Comparison of ENCODE assay signal across 10 cellular contexts in genomic region chr5:170315154-170315553, GRCh38. TPM values are rescaled to one million over a fixed set of nuclear protein-coding genes. Genes with fewer than 3 reads are reported as not detected.
DNase-seq lines count a peak whose midpoint lies in the region; ATAC-seq and TF ChIP-seq lines count a peak whose summit lies in the region.
"Had no signal": no experiment of that assay in that cellular context is flagged by ENCODE, and none has a peak within 500 bp of the region (broad histone marks: within the 10 kb centered on the region; RNA-seq: fewer than 3 reads in every experiment).

No MANE protein-coding gene starts in this region.

- no peak overlapping the region for H4K91ac ChIP-seq in H9 (ENCODE audit: insufficient read length, low read depth, low read length)

- H3K9me3 Mint-ChIP-seq in T-cell (no peaks in the 10 kb centered on the region), H9 (no peaks in the 10 kb centered on the region), HFFc6 (no peaks in the 10 kb centered on the region)
- no peaks in the 10 kb centered on the region for H3K9me3 Mint-ChIP-seq in activated CD4-positive, alpha-beta T cell treated with anti-CD3 and anti-CD28 coated beads for 36 hours (ENCODE audit: low read depth)
- H3K9me3 Mint-ChIP-seq: activated naive CD4-positive, alpha-beta T cell treated with anti-CD3 and anti-CD28 coated beads, Interleukin-2, amount 10 ng/mL, durations not matched to agents 7 days and 5 days had no signal

- no peak overlapping the region for H3K23ac ChIP-seq in H9 (ENCODE audit: insufficient read length, low read depth, low read length)

- H3K79me2 ChIP-seq in H9 (ENCODE audit: insufficient read depth, low read length) = no peaks in the 10 kb centered on the region

- H2BK12ac ChIP-seq in H9 (ENCODE audit: insufficient read length, low read depth, low read length) = no peak overlapping the region

- ATAC-seq in T-cell (replicated peaks in 1 of 4) = no peak
- ATAC-seq in activated CD4-positive, alpha-beta T cell treated with anti-CD3 and anti-CD28 coated beads for 36 hours = no peak

- no peaks in the 10 kb centered on the region for H3K27me3 ChIP-seq in H9 (ENCODE audit: insufficient read depth, low read length)

- no peak overlapping the region for H3K14ac ChIP-seq in H9 (ENCODE audit: insufficient read depth, low read length)

- no peaks in the 10 kb centered on the region for H3K4me1 ChIP-seq in H9 (ENCODE audit: insufficient read depth, low read length)

- H4K20me1 ChIP-seq in H9 (ENCODE audit: control insufficient read depth, insufficient read depth, insufficient read length) = no peaks in the 10 kb centered on the region

- H2BK120ac ChIP-seq in H9 (ENCODE audit: low read depth, low read length, poor library complexity, severe bottlenecking) = no peak overlapping the region

- H3K4me1 Mint-ChIP-seq in T-cell (peaks cover 67 to 77% (median 75%) of the 10 kb centered on the region in 3 donors), H9 (peaks cover 24 to 27% of the 10 kb centered on the region in 2 experiments), HFFc6 (ENCODE audit: low read depth) (no peaks in the 10 kb centered on the region)
- peaks cover 71% of the 10 kb centered on the region for H3K4me1 Mint-ChIP-seq in activated CD4-positive, alpha-beta T cell treated with anti-CD3 and anti-CD28 coated beads for 36 hours

- DNase-seq in T-cell (no peak), epithelial cell of esophagus (ENCODE audit: low read depth) (peak; percentile 4), medulla oblongata (ENCODE audit: extremely low spot score) (peak; percentile 96), superior temporal gyrus (ENCODE audit: extremely low spot score) (peak; percentile 96), H9 (no peak), HFFc6 (no peak)
- DNase-seq in activated CD4-positive, alpha-beta T cell treated with anti-CD3 and anti-CD28 coated beads for 36 hours = no peak
- DNase-seq in stimulated activated naive CD4-positive, alpha-beta T cell (lab: John Stamatoyannopoulos, UW) = no peak
- DNase-seq: activated naive CD4-positive, alpha-beta T cell treated with anti-CD3 and anti-CD28 coated beads, Interleukin-2, amount 10 ng/mL, durations not matched to agents 7 days and 5 days had no signal

- H2BK15ac ChIP-seq in H9 (ENCODE audit: low read depth, low read length) = no peak overlapping the region

- H3K27ac ChIP-seq in H9 (ENCODE audit: insufficient read length, low read depth, low read length) = no peak overlapping the region

- H2AK5ac ChIP-seq in H9 (ENCODE audit: insufficient read length, low read length) = no peak overlapping the region

- H3K27ac Mint-ChIP-seq in T-cell = peak overlapping the region; percentile 51 to 76
- no peak overlapping the region for H3K27ac Mint-ChIP-seq in H9
- H3K27ac Mint-ChIP-seq in HFFc6 = no peak overlapping the region
- H3K27ac Mint-ChIP-seq in activated CD4-positive, alpha-beta T cell treated with anti-CD3 and anti-CD28 coated beads for 36 hours = no peak overlapping the region
- H3K27ac Mint-ChIP-seq: activated naive CD4-positive, alpha-beta T cell treated with anti-CD3 and anti-CD28 coated beads, Interleukin-2, amount 10 ng/mL, durations not matched to agents 7 days and 5 days; progenitor cell of endocrine pancreas had no signal

- H4K8ac ChIP-seq in H9 (replicated peaks; ENCODE audit: insufficient read length, low read depth, low read length) = no peak overlapping the region

- intact Hi-C loops in activated CD4-positive, alpha-beta T cell treated with anti-CD3 and anti-CD28 coated beads for 36 hours (cut with DNase I, micrococcal nuclease) = loop anchor here (10.0 kb wide), 2 partner anchors 730 to 1860 kb away; partner anchors contain the start of gene SPDL1 (in 1 of the 2)

- no CpG with 5 or more reads among the region's 5 CpGs for WGBS in H9 (ENCODE audit: extremely low coverage, insufficient read length, low lambda C conversion rate)

- H3K23me2 ChIP-seq in H9 (ENCODE audit: insufficient read length, low read depth, low read length, poor library complexity, severe bottlenecking) = no peaks in the 10 kb centered on the region

- no peak overlapping the region for H3K4me3 Mint-ChIP-seq in T-cell
- no peak overlapping the region for H3K4me3 Mint-ChIP-seq in H9
- H3K4me3 Mint-ChIP-seq in HFFc6 = no peak overlapping the region
- H3K4me3 Mint-ChIP-seq in activated CD4-positive, alpha-beta T cell treated with anti-CD3 and anti-CD28 coated beads for 36 hours = no peak overlapping the region
- H3K4me3 Mint-ChIP-seq: activated naive CD4-positive, alpha-beta T cell treated with anti-CD3 and anti-CD28 coated beads, Interleukin-2, amount 10 ng/mL, durations not matched to agents 7 days and 5 days had no signal

- no peak overlapping the region for H3K4ac ChIP-seq in H9 (ENCODE audit: low read depth, low read length)

- CTCF ChIA-PET in T-cell (lab: Charles Lee) = interaction anchor here in 1 of 2 donors (2.8 kb wide), 1 partner anchor 19 kb away, joined by 14 read pairs; no protein-coding TSS in a partner anchor
- CTCF ChIA-PET in activated CD4-positive, alpha-beta T cell treated with anti-CD3 and anti-CD28 coated beads for 36 hours (lab: Charles Lee) = interaction anchor here (1.0 to 4.5 kb wide), 4 partner anchors 10 to 41 kb away, joined by 3 to 39 read pairs (median 20); no protein-coding TSS in a partner anchor

- no peak overlapping the region for H3K56ac ChIP-seq in H9 (ENCODE audit: insufficient read length, low read depth, low read length)

- H3K18ac ChIP-seq in H9 (ENCODE audit: insufficient read length, low read depth, low read length) = no peak overlapping the region

- no peak overlapping the region for H2BK5ac ChIP-seq in H9 (ENCODE audit: insufficient read length, low read length)

- no peaks in the 10 kb centered on the region for H3K9me3 ChIP-seq in H9 (ENCODE audit: control insufficient read depth, low read depth, low read length)

- H3K27me3 Mint-ChIP-seq in T-cell (no peaks in the 10 kb centered on the region), H9 (ENCODE audit: low read depth) (peaks cover 10% of the 10 kb centered on the region), HFFc6 (ENCODE audit: insufficient read depth) (peaks cover 3% of the 10 kb centered on the region; the same call in 1 of the 2 replicates)
- no peaks in the 10 kb centered on the region for H3K27me3 Mint-ChIP-seq in activated CD4-positive, alpha-beta T cell treated with anti-CD3 and anti-CD28 coated beads for 36 hours

- TF ChIP-seq CTCF in epithelial cell of esophagus (IDR thresholded peaks at IDR 0.05; ENCODE audit: insufficient read depth, low read depth, low read length, missing control alignments) = no peak
- TF ChIP-seq CTCF in H9 (conservative IDR thresholded peaks at IDR 0.05) = no peak
- no peak for TF ChIP-seq CTCF in HFFc6 (IDR thresholded peaks at IDR 0.05)

- no peak overlapping the region for H3K4me3 ChIP-seq in epithelial cell of esophagus (ENCODE audit: low read length)

- H3K9ac ChIP-seq in H9 (ENCODE audit: extremely low read depth, insufficient read length, low read length) = no peak overlapping the region

- no peak overlapping the region for H2AFZ ChIP-seq in H9 (ENCODE audit: low read length)

- no peak overlapping the region for H4K5ac ChIP-seq in H9 (ENCODE audit: insufficient read length, low read depth, low read length)

- no peak overlapping the region for H2BK20ac ChIP-seq in H9 (ENCODE audit: low read depth, low read length, poor library complexity, severe bottlenecking)

- no peaks in the 10 kb centered on the region for H3K36me3 Mint-ChIP-seq in T-cell
- H3K36me3 Mint-ChIP-seq in H9 (ENCODE audit: insufficient read depth in 1 of 3, low read depth in 3 of 3) = no peaks in the 10 kb centered on the region
- no peaks in the 10 kb centered on the region for H3K36me3 Mint-ChIP-seq in HFFc6 (ENCODE audit: low read depth)
- peaks cover under 1% of the 10 kb centered on the region for H3K36me3 Mint-ChIP-seq in activated CD4-positive, alpha-beta T cell treated with anti-CD3 and anti-CD28 coated beads for 36 hours (ENCODE audit: low read depth)
- H3K36me3 Mint-ChIP-seq: activated naive CD4-positive, alpha-beta T cell treated with anti-CD3 and anti-CD28 coated beads, Interleukin-2, amount 10 ng/mL, durations not matched to agents 7 days and 5 days had no signal

- H3K4me2 ChIP-seq in H9 (ENCODE audit: insufficient read depth, insufficient read length, low read length) = no peak overlapping the region

- POLR2A ChIA-PET in T-cell (lab: Charles Lee) = interaction anchor here in 1 of 2 donors (0.8 kb wide), 2 partner anchors 12 to 19 kb away, joined by 3 to 4 read pairs; no protein-coding TSS in a partner anchor
- POLR2A ChIA-PET in activated CD4-positive, alpha-beta T cell treated with anti-CD3 and anti-CD28 coated beads for 36 hours (lab: Charles Lee) = interaction anchor here (1.0 kb wide), 1 partner anchor 16 kb away, joined by 3 read pairs; no protein-coding TSS in a partner anchor

- H3T11ph ChIP-seq in H9 (ENCODE audit: low read length) = no peak overlapping the region

- no peaks in the 10 kb centered on the region for H3K79me1 ChIP-seq in H9 (ENCODE audit: insufficient read depth, low read depth, low read length, poor library complexity, severe bottlenecking)

RNA-seq across cellular contexts. Expression of gene LCP2, which starts 17.6 kb away (rescaled TPM):
- total RNA-seq in T-cell (100 to 1,000 TPM; 355 to 394 (median 374) TPM), H9 (2021) (0.09 TPM in 1 of 2 replicates, not detected in the other)
- total RNA-seq in HFFc6 (2021; fragmentation: NEBNext Ultra II Directional; extraction: Animal tissue kit (Norgen Biotek cat#: 25700)) = not detected
- 100 to 1,000 TPM; 173 to 232 TPM for total RNA-seq in activated CD4-positive, alpha-beta T cell treated with anti-CD3 and anti-CD28 coated beads for 36 hours
- total RNA-seq: progenitor cell of endocrine pancreas had no signal

Comparison
In these comparisons a context has a peak if more than half of its experiments do, and no peak if none do; other contexts are left out.
1. DNase-seq: peak in epithelial cell of esophagus (single experiment), medulla oblongata (single experiment) and superior temporal gyrus (single experiment); none in T-cell (0 of 34), H9 (single experiment), HFFc6 (single experiment), activated CD4-positive, alpha-beta T cell treated with anti-CD3 and anti-CD28 coated beads for 36 hours (single experiment) and stimulated activated naive CD4-positive, alpha-beta T cell (0 of 6).
2. H3K27ac Mint-ChIP-seq: peak in T-cell (2 of 2); none in H9 (0 of 3), HFFc6 (single experiment) and activated CD4-positive, alpha-beta T cell treated with anti-CD3 and anti-CD28 coated beads for 36 hours (single experiment).
3. RNA of gene LCP2, which starts 17.6 kb away (total RNA-seq): 355 to 394 TPM in T-cell and 173 to 232 TPM in activated CD4-positive, alpha-beta T cell treated with anti-CD3 and anti-CD28 coated beads for 36 hours; 0.09 TPM in H9 and not detected in HFFc6; every median in the first group is over 100 times any median in the second.